7 cellular contexts compared by ENCODE assay signal in the genomic region with DNA sequence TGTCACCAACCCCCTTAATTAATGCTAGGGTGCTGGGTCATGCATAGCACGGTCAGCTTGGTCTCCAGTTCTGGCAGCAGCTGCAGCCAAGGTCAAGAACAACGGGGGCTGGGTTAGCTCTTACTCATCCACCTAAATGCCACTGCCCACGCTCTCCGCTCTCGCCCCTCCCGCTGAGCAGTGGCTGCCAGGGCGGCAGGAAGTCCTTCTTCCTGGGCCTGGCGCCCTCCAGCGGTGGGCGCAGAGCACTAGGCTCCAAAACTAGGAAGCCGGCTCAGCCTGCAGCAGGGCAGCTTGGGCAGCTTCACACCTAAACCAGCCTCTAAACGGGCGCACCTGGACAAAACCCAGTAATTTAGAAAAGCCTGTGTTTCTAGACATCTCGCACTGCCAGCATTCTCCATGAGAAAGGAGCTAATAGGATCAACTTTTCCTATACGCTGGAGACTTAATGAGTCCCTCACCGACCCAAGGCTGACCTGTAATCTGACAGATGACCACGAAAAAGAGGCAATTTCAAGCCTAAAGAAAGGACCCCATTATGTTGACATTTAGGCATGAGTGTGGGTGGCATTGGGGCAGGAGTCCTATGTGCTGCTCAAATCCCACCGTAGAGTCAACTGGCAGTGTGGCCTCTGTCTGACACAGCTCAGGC.
DNase-seq lines count a peak whose midpoint lies in the region; ATAC-seq and TF ChIP-seq lines count a peak whose summit lies in the region.

No MANE protein-coding gene starts in this region.

- ATAC-seq in GM18505 (IDR thresholded peaks at IDR 0.05; ENCODE audit: unreplicated experiment) (peak; percentile 58), HG03342 (IDR thresholded peaks at IDR 0.05; ENCODE audit: unreplicated experiment) (peak; percentile 74), lower lobe of right lung (peak; percentile 91 to 92)

- TF ChIP-seq CTCF in lower lobe of right lung (IDR thresholded peaks at IDR 0.05) = peak; percentile 76

- H3K4me1 ChIP-seq in lower lobe of right lung = peaks cover 8% of the 10 kb centered on the region

- no peak overlapping the region for H3K27ac ChIP-seq in lower lobe of right lung

- peak; percentile 20 for DNase-seq in NCI-H526 treated with DMSO at 0.1 percent for 48 hours (lab: John Stamatoyannopoulos, UW)
- DNase-seq in activated CD4-positive, alpha-beta T cell treated with anti-CD3 and anti-CD28 coated beads, Interleukin-2, amount 50 U/mL, for 1 hour = peak; percentile 62
- peak; percentile 82 for DNase-seq in dermis blood vessel endothelial cell
- peak; percentile 74 for DNase-seq in lower lobe of right lung
- DNase-seq in stimulated activated CD8-positive, alpha-beta memory T cell treated with anti-CD3 and anti-CD28 coated beads, Interleukin-12 subunit alpha, Interleukin-12 subunit beta, amount 100 ng/mL, for 1 hour (ENCODE audit: low read depth) = peak; percentile 30

- peak overlapping the region; percentile 18 for H3K4me3 ChIP-seq in lower lobe of right lung

- intact Hi-C loops in lower lobe of right lung (cut with DNase I) = no loop called here

- H3K27me3 ChIP-seq in lower lobe of right lung (ENCODE audit: low read depth) = peaks cover 5% of the 10 kb centered on the region

- no peaks in the 10 kb centered on the region for H3K36me3 ChIP-seq in lower lobe of right lung

- H3K9me3 ChIP-seq in lower lobe of right lung = no peaks in the 10 kb centered on the region

- TF ChIP-seq POLR2A in GM18505 (IDR thresholded peaks at IDR 0.05; ENCODE audit: borderline replicate concordance, extremely low read depth, insufficient read depth, insufficient read length) = no peak

Comparison
In these comparisons a context has a peak if more than half of its experiments do, and no peak if none do; other contexts are left out.
1. DNase-seq: peak in every context shown above with its lines; median percentile 82 in dermis blood vessel endothelial cell; 74 in lower lobe of right lung; 62 in activated CD4-positive, alpha-beta T cell treated with anti-CD3 and anti-CD28 coated beads, Interleukin-2, amount 50 U/mL, for 1 hour; 30 in stimulated activated CD8-positive, alpha-beta memory T cell treated with anti-CD3 and anti-CD28 coated beads, Interleukin-12 subunit alpha, Interleukin-12 subunit beta, amount 100 ng/mL, for 1 hour; 20 in NCI-H526 treated with DMSO at 0.1 percent for 48 hours.